9 cellular contexts compared by ENCODE assay signal in genomic region chr19:49474545-49474930, GRCh38. TPM values are rescaled to one million over a fixed set of nuclear protein-coding genes. Genes with fewer than 3 reads are reported as not detected.
A peak's percentile ranks its signal among the peaks of the same experiment; 100 is the strongest.
DNase-seq lines count a peak whose midpoint lies in the region; ATAC-seq, FAIRE-seq and TF ChIP-seq lines count a peak whose summit lies in the region.
"Had no signal": no experiment of that assay in that cellular context is flagged by ENCODE, and none has a peak within 500 bp of the region (broad histone marks: within the 10 kb centered on the region; RNA-seq: fewer than 3 reads in every experiment).

No MANE protein-coding gene starts in this region.

- ATAC-seq in activated naive CD8-positive, alpha-beta T cell treated with anti-CD3 and anti-CD28 coated beads, Interleukin-2, amount 50 U/mL, for 24 hours: no peak
- ATAC-seq in left lung (no peak), GM21717 (IDR thresholded peaks at IDR 0.05; ENCODE audit: unreplicated experiment) (no peak)

- no peak for DNase-seq in activated CD4-positive, alpha-beta T cell treated with anti-CD3 and anti-CD28 coated beads, Interleukin-2, amount 10 ng/mL, durations not matched to agents 24 days and 14 days
- no peak for DNase-seq in activated CD4-positive, alpha-beta T cell treated with anti-CD3 and anti-CD28 coated beads, Interleukin-2, amount 50 U/mL, for 1 hour
- DNase-seq in activated naive CD8-positive, alpha-beta T cell treated with anti-CD3 and anti-CD28 coated beads, Interleukin-2, amount 50 U/mL, for 24 hours: no peak
- no peak for DNase-seq in left lung
- DNase-seq in thyroid gland: no peak
- DNase-seq in occipital lobe (lab: John Stamatoyannopoulos, UW): no peak
- no peak for DNase-seq in GM12891 (ENCODE audit: insufficient read length, low spot score)

- TF ChIP-seq CTCF in left lung (IDR thresholded peaks at IDR 0.05): no peak
- TF ChIP-seq CTCF in thyroid gland (IDR thresholded peaks at IDR 0.05): no peak

- FAIRE-seq in GM12891 (lab: Jason Lieb, UNC): no peak

- peak overlapping the region; percentile 97 for H3K4me3 Mint-ChIP-seq in activated CD4-positive, alpha-beta T cell treated with anti-CD3 and anti-CD28 coated beads, Interleukin-2, amount 10 ng/mL, durations not matched to agents 24 days and 14 days
- peak overlapping the region; percentile 80 for H3K4me3 Mint-ChIP-seq in activated naive CD8-positive, alpha-beta T cell treated with anti-CD3 and anti-CD28 coated beads, Interleukin-2, amount 50 U/mL, for 24 hours

- H3K27me3 Mint-ChIP-seq in activated CD4-positive, alpha-beta T cell treated with anti-CD3 and anti-CD28 coated beads, Interleukin-2, amount 10 ng/mL, durations not matched to agents 24 days and 14 days: no peaks in the 10 kb centered on the region
- no peaks in the 10 kb centered on the region for H3K27me3 Mint-ChIP-seq in activated naive CD8-positive, alpha-beta T cell treated with anti-CD3 and anti-CD28 coated beads, Interleukin-2, amount 50 U/mL, for 24 hours

- H3K27ac Mint-ChIP-seq in activated CD4-positive, alpha-beta T cell treated with anti-CD3 and anti-CD28 coated beads, Interleukin-2, amount 10 ng/mL, durations not matched to agents 24 days and 14 days: peak overlapping the region; percentile 90
- H3K27ac Mint-ChIP-seq in activated naive CD8-positive, alpha-beta T cell treated with anti-CD3 and anti-CD28 coated beads, Interleukin-2, amount 50 U/mL, for 24 hours: peak overlapping the region; percentile 90

- peaks cover 0 to 28% of the 10 kb centered on the region in 2 donors for H3K4me1 ChIP-seq in left lung
- H3K4me1 ChIP-seq in thyroid gland: peaks cover 4 to 5% of the 10 kb centered on the region in 2 donors

- H3K4me1 Mint-ChIP-seq in activated CD4-positive, alpha-beta T cell treated with anti-CD3 and anti-CD28 coated beads, Interleukin-2, amount 10 ng/mL, durations not matched to agents 24 days and 14 days: peaks cover 50% of the 10 kb centered on the region
- peaks cover 60% of the 10 kb centered on the region for H3K4me1 Mint-ChIP-seq in activated naive CD8-positive, alpha-beta T cell treated with anti-CD3 and anti-CD28 coated beads, Interleukin-2, amount 50 U/mL, for 24 hours

- peaks cover 17% of the 10 kb centered on the region for H3K36me3 Mint-ChIP-seq in activated CD4-positive, alpha-beta T cell treated with anti-CD3 and anti-CD28 coated beads, Interleukin-2, amount 10 ng/mL, durations not matched to agents 24 days and 14 days (ENCODE audit: low read depth)
- H3K36me3 Mint-ChIP-seq in activated naive CD8-positive, alpha-beta T cell treated with anti-CD3 and anti-CD28 coated beads, Interleukin-2, amount 50 U/mL, for 24 hours (ENCODE audit: low read depth): peaks cover 4% of the 10 kb centered on the region

- H3K27ac ChIP-seq in left lung (peak overlapping the region; percentile 65 to 83), thyroid gland (peak overlapping the region; percentile 69 to 90 (median 73))
- H3K27ac ChIP-seq: C4-2B had no signal

- H3K4me3 ChIP-seq in left lung: peak overlapping the region; percentile 55 to 58
- H3K4me3 ChIP-seq in thyroid gland (replicated peaks in 1 of 3): peak overlapping the region in 2 of 3 donors; percentile 62 to 86

- H3K36me3 ChIP-seq in left lung (peaks cover 0 to 9% of the 10 kb centered on the region in 2 donors), thyroid gland (no peaks in the 10 kb centered on the region)

- H3K9me3 ChIP-seq in left lung: no peaks in the 10 kb centered on the region
- H3K9me3 ChIP-seq in thyroid gland: no peaks in the 10 kb centered on the region

- TF ChIP-seq POLR2A in thyroid gland (IDR thresholded peaks at IDR 0.05) (no peak), GM12891 (IDR thresholded peaks at IDR 0.05; ENCODE audit: low read depth, low read length) (no peak)

- H3K27me3 ChIP-seq in left lung (no peaks in the 10 kb centered on the region), thyroid gland (no peaks in the 10 kb centered on the region)

- intact Hi-C loops in activated CD4-positive, alpha-beta T cell treated with anti-CD3 and anti-CD28 coated beads, Interleukin-2, amount 10 ng/mL, durations not matched to agents 24 days and 14 days (cut with micrococcal nuclease): loop anchor here (1.0 kb wide), 2 partner anchors 21 to 22 kb away; partner anchors contain the start of genes ALDH16A1 and RPS11
- intact Hi-C loops in left lung (cut with DNase I) (no loop called here), thyroid gland (cut with DNase I) (no loop called here)

- H3K9me3 Mint-ChIP-seq in activated CD4-positive, alpha-beta T cell treated with anti-CD3 and anti-CD28 coated beads, Interleukin-2, amount 10 ng/mL, durations not matched to agents 24 days and 14 days: no peaks in the 10 kb centered on the region
- no peaks in the 10 kb centered on the region for H3K9me3 Mint-ChIP-seq in activated naive CD8-positive, alpha-beta T cell treated with anti-CD3 and anti-CD28 coated beads, Interleukin-2, amount 50 U/mL, for 24 hours

- whole genome bisulfite sequencing in thyroid gland, 2 donors: 10 to 20% methylated on average over 11 of the region's 11 CpGs

TF ChIP-seq in GM12891, 5 proteins besides CTCF, POLR2A, EP300 and RAD21:
- no peak for TF ChIP-seq PAX5 (IDR thresholded peaks at IDR 0.05; ENCODE audit: insufficient read depth, low read length, severe bottlenecking)
- no peak for TF ChIP-seq POU2F2 (IDR thresholded peaks at IDR 0.05; ENCODE audit: low read depth, low read length)
- no peak for TF ChIP-seq SPI1 (IDR thresholded peaks at IDR 0.05; ENCODE audit: low read depth, low read length)
- TF ChIP-seq TAF1 (IDR thresholded peaks at IDR 0.05; ENCODE audit: low read depth, low read length): no peak
- no peak for TF ChIP-seq POLR2AphosphoS5 (IDR thresholded peaks at IDR 0.05; ENCODE audit: low read depth, low read length)

RNA-seq across cellular contexts. Expression of gene FLT3LG, which starts 0.5 kb away (rescaled TPM):
- 51.8 and 57.6 TPM in 2 replicates for total RNA-seq in activated CD4-positive, alpha-beta T cell treated with anti-CD3 and anti-CD28 coated beads, Interleukin-2, amount 10 ng/mL, durations not matched to agents 24 days and 14 days
- total RNA-seq in left lung (10 to 100 TPM in 1 of 2 donors, 1 to 10 TPM in 1; 6.8 to 10.1 TPM), thyroid gland (1 to 10 TPM; 2.8 to 7.3 (median 6.3) TPM), occipital lobe (not detected)
- polyA plus RNA-seq in GM12891 (2012; ENCODE audit: low read depth, missing spikeins): 6.8 TPM

RNA-seq across cellular contexts. Expression of gene RPL13A, which starts 12.9 kb away (rescaled TPM):
- 3,031 and 3,032 TPM in 2 replicates for total RNA-seq in activated CD4-positive, alpha-beta T cell treated with anti-CD3 and anti-CD28 coated beads, Interleukin-2, amount 10 ng/mL, durations not matched to agents 24 days and 14 days
- total RNA-seq in left lung (1,000 to 10,000 TPM; 1,924 to 2,053 TPM), thyroid gland (1,000 to 10,000 TPM; 1,542 to 2,853 (median 2,123) TPM), occipital lobe (2,203 TPM)
- polyA plus RNA-seq in GM12891 (2012; ENCODE audit: low read depth, missing spikeins): 6,963 TPM

RNA-seq across cellular contexts. Expression of gene ALDH16A1, which starts 21.5 kb away (rescaled TPM):
- 27.2 and 28.4 TPM in 2 replicates for total RNA-seq in activated CD4-positive, alpha-beta T cell treated with anti-CD3 and anti-CD28 coated beads, Interleukin-2, amount 10 ng/mL, durations not matched to agents 24 days and 14 days
- 10 to 100 TPM; 29.3 to 54.2 TPM for total RNA-seq in left lung
- 10 to 100 TPM; 32.5 to 39.5 (median 34.2) TPM for total RNA-seq in thyroid gland
- total RNA-seq in occipital lobe: 8.0 TPM
- polyA plus RNA-seq in GM12891 (2012; ENCODE audit: low read depth, missing spikeins): 13.7 TPM

RNA-seq across cellular contexts. Expression of gene RPS11, which starts 21.7 kb away (rescaled TPM):
- total RNA-seq in activated CD4-positive, alpha-beta T cell treated with anti-CD3 and anti-CD28 coated beads, Interleukin-2, amount 10 ng/mL, durations not matched to agents 24 days and 14 days: 2,059 and 2,078 TPM in 2 replicates
- 1,000 to 10,000 TPM; 1,463 to 1,657 TPM for total RNA-seq in left lung
- 1,000 to 10,000 TPM; 1,543 to 4,390 (median 2,518) TPM for total RNA-seq in thyroid gland
- total RNA-seq in occipital lobe: 3,859 TPM
- 6,855 TPM for polyA plus RNA-seq in GM12891 (2012; ENCODE audit: low read depth, missing spikeins)

RNA-seq across cellular contexts. Expression of gene PIH1D1, which starts 22.9 kb away (rescaled TPM):
- 134 and 135 TPM in 2 replicates for total RNA-seq in activated CD4-positive, alpha-beta T cell treated with anti-CD3 and anti-CD28 coated beads, Interleukin-2, amount 10 ng/mL, durations not matched to agents 24 days and 14 days
- total RNA-seq in left lung: 10 to 100 TPM; 54.4 to 78.5 TPM
- total RNA-seq in thyroid gland: 100 to 1,000 TPM in 2 of 4 donors, 10 to 100 TPM in 2; 69.7 to 125 (median 99.8) TPM
- 58.0 TPM for total RNA-seq in occipital lobe
- 116 TPM for polyA plus RNA-seq in GM12891 (2012; ENCODE audit: low read depth, missing spikeins)
